Comparison of ENCODE assay signal across 7 cellular contexts in genomic region chr5:132463808-132464154, GRCh38. TPM values are rescaled to one million over a fixed set of nuclear protein-coding genes. Genes with fewer than 3 reads are reported as not detected.
DNase-seq lines count a peak whose midpoint lies in the region; ATAC-seq, FAIRE-seq and TF ChIP-seq lines count a peak whose summit lies in the region.

No MANE protein-coding gene starts in this region.

- H2BK12ac ChIP-seq in H9 (ENCODE audit: insufficient read length, low read depth, low read length) = no peak overlapping the region

- H3K9ac ChIP-seq in H9 (ENCODE audit: extremely low read depth, insufficient read length, low read length) = no peak overlapping the region
- H3K9ac ChIP-seq in keratinocyte (ENCODE audit: control insufficient read depth, extremely low read depth, insufficient read depth, low read length) = peak overlapping the region; percentile 54

- H3K36me3 ChIP-seq in keratinocyte (ENCODE audit: control insufficient read depth in 2 of 2, extremely low read depth in 1 of 2, insufficient read depth in 2 of 2, low read length in 2 of 2) = no peaks in the 10 kb centered on the region

- no peak overlapping the region for H3K56ac ChIP-seq in H9 (ENCODE audit: insufficient read length, low read depth, low read length)

- H3K4me2 ChIP-seq in H9 (ENCODE audit: insufficient read depth, insufficient read length, low read length) (no peak overlapping the region), keratinocyte (ENCODE audit: control insufficient read depth, extremely low read depth, insufficient read depth, low read depth, low read length) (peak overlapping the region; percentile 86)

- ATAC-seq in stimulated activated memory B cell treated with anti-CD40 and anti-IgM and Interleukin-4, amounts not matched to agents 10 μg/mL and 1 μg/mL and 100 μg/mL, for 72 hours = no peak

- no peak overlapping the region for H3K27ac ChIP-seq in H9 (ENCODE audit: insufficient read length, low read depth, low read length)
- H3K27ac ChIP-seq in keratinocyte (ENCODE audit: control insufficient read depth, insufficient read depth, low read length) = peak overlapping the region; percentile 68

- H3K27ac Mint-ChIP-seq in H9 (no peak overlapping the region), progenitor cell of endocrine pancreas (no peak overlapping the region)
- H3K27ac Mint-ChIP-seq in activated CD4-positive, alpha-beta memory T cell treated with anti-CD3 and anti-CD28 coated beads for 36 hours = peak overlapping the region; percentile 75
- H3K27ac Mint-ChIP-seq in stimulated activated memory B cell treated with anti-CD40 and anti-IgM and Interleukin-4, amounts not matched to agents 10 μg/mL and 1 μg/mL and 100 μg/mL, for 72 hours = peak overlapping the region; percentile 57

- CTCF ChIA-PET in activated CD4-positive, alpha-beta memory T cell treated with anti-CD3 and anti-CD28 coated beads for 36 hours (lab: Charles Lee) = interaction anchor here (0.7 to 5.0 kb wide), 12 partner anchors 9 to 77 kb away, joined by 3 to 53 read pairs (median 10); no protein-coding TSS in a partner anchor

- H2BK15ac ChIP-seq in H9 (ENCODE audit: low read depth, low read length) = no peak overlapping the region

- no peak overlapping the region for H4K91ac ChIP-seq in H9 (ENCODE audit: insufficient read length, low read depth, low read length)

- no CpG with 5 or more reads among the region's 5 CpGs for WGBS in H9 (ENCODE audit: extremely low coverage, insufficient read length, low lambda C conversion rate)

- no peak overlapping the region for H3K23ac ChIP-seq in H9 (ENCODE audit: insufficient read length, low read depth, low read length)

- no peaks in the 10 kb centered on the region for H3K9me3 ChIP-seq in H9 (ENCODE audit: control insufficient read depth, low read depth, low read length)
- no peaks in the 10 kb centered on the region for H3K9me3 ChIP-seq in keratinocyte (ENCODE audit: control insufficient read depth, low read depth, low read length)

- no peaks in the 10 kb centered on the region for H3K23me2 ChIP-seq in H9 (ENCODE audit: insufficient read length, low read depth, low read length, poor library complexity, severe bottlenecking)

- no peak overlapping the region for H2BK120ac ChIP-seq in H9 (ENCODE audit: low read depth, low read length, poor library complexity, severe bottlenecking)

- peak overlapping the region in 1 of 3 experiments; percentile 48 for H3K4me3 ChIP-seq in keratinocyte (ENCODE audit: control insufficient read depth in 2 of 3, extremely low read depth in 1 of 3, insufficient read depth in 2 of 3, low read depth in 1 of 3, low read length in 3 of 3)

- no peaks in the 10 kb centered on the region for H3K79me1 ChIP-seq in H9 (ENCODE audit: insufficient read depth, low read depth, low read length, poor library complexity, severe bottlenecking)

- H2AFZ ChIP-seq in H9 (ENCODE audit: low read length) (no peak overlapping the region), keratinocyte (ENCODE audit: control insufficient read depth, low read length) (peak overlapping the region; percentile 69)

- peak overlapping the region in 1 of 2 experiments; percentile 16; a peak in 2 of 5 replicates for H3K4me3 Mint-ChIP-seq in H9
- peak overlapping the region; percentile 36 for H3K4me3 Mint-ChIP-seq in activated CD4-positive, alpha-beta memory T cell treated with anti-CD3 and anti-CD28 coated beads for 36 hours
- no peak overlapping the region for H3K4me3 Mint-ChIP-seq in stimulated activated memory B cell treated with anti-CD40 and anti-IgM and Interleukin-4, amounts not matched to agents 10 μg/mL and 1 μg/mL and 100 μg/mL, for 72 hours
- no peak overlapping the region for H3K4me3 Mint-ChIP-seq in progenitor cell of endocrine pancreas (ENCODE audit: low read depth)

- peaks cover 12% of the 10 kb centered on the region; the same call in 1 of the 2 replicates for H3K4me1 ChIP-seq in H9 (ENCODE audit: insufficient read depth, low read length)
- peaks cover 54% of the 10 kb centered on the region for H3K4me1 ChIP-seq in keratinocyte (ENCODE audit: control insufficient read depth, extremely low read depth, insufficient read depth, low read length)

- H3K4me1 Mint-ChIP-seq in H9 = peaks cover 27% of the 10 kb centered on the region in 2 experiments
- H3K4me1 Mint-ChIP-seq in activated CD4-positive, alpha-beta memory T cell treated with anti-CD3 and anti-CD28 coated beads for 36 hours (ENCODE audit: low read depth) = peaks cover 83% of the 10 kb centered on the region
- H3K4me1 Mint-ChIP-seq in stimulated activated memory B cell treated with anti-CD40 and anti-IgM and Interleukin-4, amounts not matched to agents 10 μg/mL and 1 μg/mL and 100 μg/mL, for 72 hours = peaks cover 87% of the 10 kb centered on the region
- H3K4me1 Mint-ChIP-seq in progenitor cell of endocrine pancreas (ENCODE audit: low read depth) = peaks cover 7% of the 10 kb centered on the region

- H3K9me3 Mint-ChIP-seq in H9 (peaks cover 2 to 4% of the 10 kb centered on the region in 2 experiments), progenitor cell of endocrine pancreas (ENCODE audit: low read depth) (peaks cover 3% of the 10 kb centered on the region)
- no peaks in the 10 kb centered on the region for H3K9me3 Mint-ChIP-seq in activated CD4-positive, alpha-beta memory T cell treated with anti-CD3 and anti-CD28 coated beads for 36 hours
- no peaks in the 10 kb centered on the region for H3K9me3 Mint-ChIP-seq in stimulated activated memory B cell treated with anti-CD40 and anti-IgM and Interleukin-4, amounts not matched to agents 10 μg/mL and 1 μg/mL and 100 μg/mL, for 72 hours

- POLR2A ChIA-PET in activated CD4-positive, alpha-beta memory T cell treated with anti-CD3 and anti-CD28 coated beads for 36 hours (lab: Charles Lee) = interaction anchor here (0.8 to 5.1 kb wide), 8 partner anchors 10 to 283 kb away, joined by 3 to 94 read pairs (median 11); partner anchors contain the start of genes CCNI2 and IRF1

- H2BK5ac ChIP-seq in H9 (ENCODE audit: insufficient read length, low read length) = no peak overlapping the region

- peaks cover 9% of the 10 kb centered on the region for H3K27me3 Mint-ChIP-seq in H9 (ENCODE audit: low read depth)
- H3K27me3 Mint-ChIP-seq in activated CD4-positive, alpha-beta memory T cell treated with anti-CD3 and anti-CD28 coated beads for 36 hours = no peaks in the 10 kb centered on the region
- no peaks in the 10 kb centered on the region for H3K27me3 Mint-ChIP-seq in stimulated activated memory B cell treated with anti-CD40 and anti-IgM and Interleukin-4, amounts not matched to agents 10 μg/mL and 1 μg/mL and 100 μg/mL, for 72 hours
- H3K27me3 Mint-ChIP-seq in progenitor cell of endocrine pancreas = peaks cover 13% of the 10 kb centered on the region

- H3K4ac ChIP-seq in H9 (ENCODE audit: low read depth, low read length) = no peak overlapping the region; the same call in 1 of the 2 replicates

- H3K14ac ChIP-seq in H9 (ENCODE audit: insufficient read depth, low read length) = peak overlapping the region; percentile 66; the same call in 1 of the 2 replicates

- dilution Hi-C loops in keratinocyte (cut with MboI; ENCODE audit: extremely low pct_ligation_motif_present, low sequenced_read_pairs) = no loop called here

- H4K20me1 ChIP-seq in H9 (ENCODE audit: control insufficient read depth, insufficient read depth, insufficient read length) (no peaks in the 10 kb centered on the region), keratinocyte (ENCODE audit: control insufficient read depth, extremely low read depth, insufficient read depth, low read length) (no peaks in the 10 kb centered on the region)

- no peak overlapping the region for H4K5ac ChIP-seq in H9 (ENCODE audit: insufficient read length, low read depth, low read length)

- FAIRE-seq in keratinocyte (lab: Jason Lieb, UNC) = no peak

- H3K27me3 ChIP-seq in H9 (ENCODE audit: insufficient read depth, low read length) (no peaks in the 10 kb centered on the region), keratinocyte (ENCODE audit: control insufficient read depth, extremely low read depth, insufficient read depth, low read length) (no peaks in the 10 kb centered on the region)

- TF ChIP-seq CTCF in H9 (conservative IDR thresholded peaks at IDR 0.05) (no peak), keratinocyte (optimal IDR thresholded peaks at IDR 0.05 in 1 of 3, IDR thresholded peaks at IDR 0.05 in 1 of 3, conservative IDR thresholded peaks at IDR 0.05 in 1 of 3; ENCODE audit: extremely low read depth in 1 of 3, insufficient read depth in 2 of 3, low read length in 3 of 3) (no peak), progenitor cell of endocrine pancreas (IDR thresholded peaks at IDR 0.05; ENCODE audit: unreplicated experiment) (no peak)

- H2BK20ac ChIP-seq in H9 (ENCODE audit: low read depth, low read length, poor library complexity, severe bottlenecking) = no peak overlapping the region

- H2AK5ac ChIP-seq in H9 (ENCODE audit: insufficient read length, low read length) = no peak overlapping the region

- H3K79me2 ChIP-seq in H9 (ENCODE audit: insufficient read depth, low read length) = no peaks in the 10 kb centered on the region
- no peaks in the 10 kb centered on the region for H3K79me2 ChIP-seq in keratinocyte (ENCODE audit: control insufficient read depth, insufficient read depth, low read length)

- intact Hi-C loops in activated CD4-positive, alpha-beta memory T cell treated with anti-CD3 and anti-CD28 coated beads for 36 hours (cut with micrococcal nuclease) = no loop called here

- no peak overlapping the region for H4K8ac ChIP-seq in H9 (replicated peaks; ENCODE audit: insufficient read length, low read depth, low read length)

- H3K36me3 Mint-ChIP-seq in H9 (ENCODE audit: insufficient read depth in 1 of 3, low read depth in 3 of 3) (peaks cover 0 to 4% (median 1%) of the 10 kb centered on the region in 3 experiments; a peak in 3 of 7 replicates), progenitor cell of endocrine pancreas (ENCODE audit: insufficient read depth) (no peaks in the 10 kb centered on the region)
- H3K36me3 Mint-ChIP-seq in activated CD4-positive, alpha-beta memory T cell treated with anti-CD3 and anti-CD28 coated beads for 36 hours = peaks cover 13% of the 10 kb centered on the region
- H3K36me3 Mint-ChIP-seq in stimulated activated memory B cell treated with anti-CD40 and anti-IgM and Interleukin-4, amounts not matched to agents 10 μg/mL and 1 μg/mL and 100 μg/mL, for 72 hours = peaks cover 13% of the 10 kb centered on the region

- no peak overlapping the region for H3K18ac ChIP-seq in H9 (ENCODE audit: insufficient read length, low read depth, low read length)

- no peak overlapping the region for H3T11ph ChIP-seq in H9 (ENCODE audit: low read length)

- DNase-seq in H9 (no peak), keratinocyte (ENCODE audit: low read depth, low spot score) (no peak), NCI-H2171 (lab: John Stamatoyannopoulos, UW) (no peak), progenitor cell of endocrine pancreas (ENCODE audit: low spot score, unreplicated experiment) (no peak), NCI-H2227 (lab: John Stamatoyannopoulos, UW; ENCODE audit: unreplicated experiment) (no peak)
- DNase-seq in activated CD4-positive, alpha-beta memory T cell treated with anti-CD3 and anti-CD28 coated beads for 36 hours = no peak

- H3K9me1 ChIP-seq in keratinocyte (ENCODE audit: control insufficient read depth, extremely low read depth, insufficient read depth, low read length) = no peaks in the 10 kb centered on the region

RNA-seq across cellular contexts. Expression of gene IRF1, which starts 26.8 kb away (rescaled TPM):
- total RNA-seq in H9 (2021) = 7.2 and 8.7 TPM in 2 replicates
- total RNA-seq in activated CD4-positive, alpha-beta memory T cell treated with anti-CD3 and anti-CD28 coated beads for 36 hours = 100 to 1,000 TPM; 104 to 106 TPM
- 3.7 to 16.4 TPM (median 6.2 TPM) in 3 replicates for polyA plus RNA-seq in keratinocyte
- polyA plus RNA-seq in keratinocyte (2011; ENCODE audit: low read depth) = 1.5 TPM
- 5.1 and 5.5 TPM in 2 replicates for polyA plus RNA-seq in keratinocyte (2011; cell fraction: cytosol; rRNA removed)
- 10.1 and 10.5 TPM in 2 replicates for polyA plus RNA-seq in keratinocyte (2011; cell fraction: nucleus; rRNA removed)
- 3.0 and 14.7 TPM in 2 replicates for polyA plus RNA-seq in keratinocyte (2012; ENCODE audit: low replicate concordance)
- 4.8 to 17.6 TPM (median 13.9 TPM) in 3 replicates for polyA minus RNA-seq in keratinocyte
- polyA minus RNA-seq in keratinocyte (2011; cell fraction: cytosol; rRNA and poly(A)+ RNA removed) = 2.1 TPM
- 8.0 and 9.3 TPM in 2 replicates for polyA minus RNA-seq in keratinocyte (2011; cell fraction: nucleus; rRNA and poly(A)+ RNA removed)
- total RNA-seq in progenitor cell of endocrine pancreas = 2.3 and 4.1 TPM in 2 replicates

Comparison
In these comparisons a context has a peak if more than half of its experiments do, and no peak if none do; other contexts are left out.
1. H3K27ac Mint-ChIP-seq: peak in activated CD4-positive, alpha-beta memory T cell treated with anti-CD3 and anti-CD28 coated beads for 36 hours (single experiment) and stimulated activated memory B cell treated with anti-CD40 and anti-IgM and Interleukin-4, amounts not matched to agents 10 μg/mL and 1 μg/mL and 100 μg/mL, for 72 hours (single experiment); none in H9 (0 of 3) and progenitor cell of endocrine pancreas (single experiment).
2. RNA of gene IRF1, which starts 26.8 kb away (total RNA-seq): 104 to 106 TPM in activated CD4-positive, alpha-beta memory T cell treated with anti-CD3 and anti-CD28 coated beads for 36 hours; 7.2 to 8.7 TPM in H9 and 2.3 to 4.1 TPM in progenitor cell of endocrine pancreas; every median in the first group is over 10 times any median in the second.